In the genomic region with DNA sequence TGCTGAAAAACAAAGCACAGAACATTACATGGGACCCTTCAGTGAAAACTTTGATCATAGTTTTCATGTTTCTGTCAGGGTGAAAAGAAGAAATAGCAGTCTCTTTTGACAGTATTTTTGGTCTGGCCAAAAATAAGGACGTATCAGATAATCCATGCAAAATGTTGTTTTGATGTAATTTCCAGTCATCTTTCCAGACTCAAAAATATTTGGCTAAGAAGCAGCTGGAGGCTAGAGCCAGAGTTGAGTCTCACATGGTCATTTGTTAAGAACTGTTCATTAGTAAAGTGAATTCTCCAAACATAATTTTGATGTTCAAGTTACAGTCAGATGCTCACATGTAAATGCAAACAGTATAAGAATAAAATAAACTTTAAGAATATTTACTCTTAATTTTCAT, we compare ENCODE assay signal across 19 cellular contexts.
DNase-seq lines count a peak whose midpoint lies in the region; ATAC-seq, FAIRE-seq and TF ChIP-seq lines count a peak whose summit lies in the region.
"Had no signal": no experiment of that assay in that cellular context is flagged by ENCODE, and none has a peak within 500 bp of the region (broad histone marks: within the 10 kb centered on the region; RNA-seq: fewer than 3 reads in every experiment).

No MANE protein-coding gene starts in this region.

- H3K4me1 Mint-ChIP-seq in GM23338: peaks cover 20% of the 10 kb centered on the region
- H3K4me1 Mint-ChIP-seq: CD8-positive, alpha-beta memory T cell; IgD-negative memory B cell had no signal

- H3K27ac Mint-ChIP-seq in GM23338: no peak overlapping the region
- H3K27ac Mint-ChIP-seq: CD8-positive, alpha-beta memory T cell; IgD-negative memory B cell had no signal

- no peak for ATAC-seq in GM23338
- ATAC-seq: body of pancreas; natural killer cell treated with Interleukin-12 subunit alpha and Interleukin-12 subunit beta and Interleukin-15 and Interleukin-18, amount 100 ng/mL, for 72 hours; right lobe of liver had no signal

- DNase-seq in GM23338 (ENCODE audit: low spot score): no peak
- DNase-seq in colonic mucosa: no peak
- no peak for DNase-seq in keratinocyte (ENCODE audit: low read depth, low spot score)
- DNase-seq in smooth muscle cell (lab: John Stamatoyannopoulos, UW; ENCODE audit: unreplicated experiment): no peak
- no peak for DNase-seq in stimulated activated CD8-positive, alpha-beta memory T cell treated with anti-CD3 and anti-CD28 coated beads, Interleukin-4, amount 100 ng/mL, for 48 hours
- DNase-seq in ureter (ENCODE audit: low spot score): no peak
- no peak for DNase-seq in activated gamma-delta T cell (lab: John Stamatoyannopoulos, UW)
- DNase-seq in stimulated activated CD4-positive, alpha-beta T cell treated with anti-CD3 and anti-CD28 coated beads, Interleukin-4, amount 100 ng/mL, for 4 hours: no peak
- DNase-seq: activated CD4-positive, CD25-positive, alpha-beta regulatory T cell treated with anti-CD3 and anti-CD28 coated beads, Interleukin-2, amount 50 U/mL, for 72 hours; activated CD8-positive, alpha-beta memory T cell treated with anti-CD3 and anti-CD28 coated beads, Interleukin-2, amount 50 U/mL, for 4 hours; activated naive CD4-positive, alpha-beta T cell treated with Interleukin-2 at 50 U/mL for 16 hours; body of pancreas; CD8-positive, alpha-beta memory T cell; NCI-H2029; NCI-H524 treated with DMSO at 0.1 percent for 48 hours; right lobe of liver; T1000 had no signal

- H3K27me3 ChIP-seq in GM23338 (ENCODE audit: insufficient read depth) (no peaks in the 10 kb centered on the region), colonic mucosa (no peaks in the 10 kb centered on the region), keratinocyte (ENCODE audit: control insufficient read depth, extremely low read depth, insufficient read depth, low read length) (no peaks in the 10 kb centered on the region), smooth muscle cell (ENCODE audit: low read depth) (no peaks in the 10 kb centered on the region)
- H3K27me3 ChIP-seq: body of pancreas, right lobe of liver had no signal

- H3K4me2 ChIP-seq in GM23338: no peak overlapping the region
- no peak overlapping the region for H3K4me2 ChIP-seq in keratinocyte (ENCODE audit: control insufficient read depth, extremely low read depth, insufficient read depth, low read depth, low read length)
- no peak overlapping the region for H3K4me2 ChIP-seq in smooth muscle cell

- no peaks in the 10 kb centered on the region for H3K79me2 ChIP-seq in GM23338 (replicated peaks; ENCODE audit: insufficient read depth)
- no peaks in the 10 kb centered on the region for H3K79me2 ChIP-seq in keratinocyte (ENCODE audit: control insufficient read depth, insufficient read depth, low read length)
- no peaks in the 10 kb centered on the region for H3K79me2 ChIP-seq in smooth muscle cell (ENCODE audit: low read depth)

- FAIRE-seq in keratinocyte (lab: Jason Lieb, UNC): no peak

- intact Hi-C loops in colonic mucosa (cut with DNase I): no loop called here

- TF ChIP-seq CTCF in GM23338 (conservative IDR thresholded peaks at IDR 0.05; ENCODE audit: low read depth in 2 of 2) (no peak), colonic mucosa (IDR thresholded peaks at IDR 0.05) (no peak), keratinocyte (optimal IDR thresholded peaks at IDR 0.05 in 1 of 3, IDR thresholded peaks at IDR 0.05 in 1 of 3, conservative IDR thresholded peaks at IDR 0.05 in 1 of 3; ENCODE audit: extremely low read depth in 1 of 3, insufficient read depth in 2 of 3, low read length in 3 of 3) (no peak), smooth muscle cell (IDR thresholded peaks at IDR 0.05; ENCODE audit: borderline replicate concordance, insufficient read depth, poor library complexity, severe bottlenecking) (no peak)

- H3K4me3 ChIP-seq in GM23338 (no peak overlapping the region), colonic mucosa (no peak overlapping the region), keratinocyte (ENCODE audit: control insufficient read depth in 2 of 3, extremely low read depth in 1 of 3, insufficient read depth in 2 of 3, low read depth in 1 of 3, low read length in 3 of 3) (no peak overlapping the region), smooth muscle cell (no peak overlapping the region)
- H3K4me3 ChIP-seq: body of pancreas, right lobe of liver had no signal

- H3K9me2 ChIP-seq in GM23338 (ENCODE audit: insufficient read depth): peaks cover 4% of the 10 kb centered on the region

- no peak overlapping the region for H3K4me3 Mint-ChIP-seq in GM23338
- H3K4me3 Mint-ChIP-seq: CD8-positive, alpha-beta memory T cell; IgD-negative memory B cell; natural killer cell treated with Interleukin-12 subunit alpha and Interleukin-12 subunit beta and Interleukin-15 and Interleukin-18, amount 100 ng/mL, for 72 hours had no signal

- H3K9me3 Mint-ChIP-seq in GM23338: no peaks in the 10 kb centered on the region

- H3K9me3 ChIP-seq in colonic mucosa: no peaks in the 10 kb centered on the region
- H3K9me3 ChIP-seq in keratinocyte (ENCODE audit: control insufficient read depth, low read depth, low read length): no peaks in the 10 kb centered on the region
- H3K9me3 ChIP-seq in smooth muscle cell (replicated peaks; ENCODE audit: low read depth): no peaks in the 10 kb centered on the region
- H3K9me3 ChIP-seq: body of pancreas, right lobe of liver had no signal

- H4K20me1 ChIP-seq in GM23338 (replicated peaks; ENCODE audit: insufficient read depth) (no peaks in the 10 kb centered on the region), keratinocyte (ENCODE audit: control insufficient read depth, extremely low read depth, insufficient read depth, low read length) (no peaks in the 10 kb centered on the region), smooth muscle cell (ENCODE audit: low read depth) (no peaks in the 10 kb centered on the region)

- H3K9ac ChIP-seq in colonic mucosa (ENCODE audit: low read depth in 2 of 2, low read length in 2 of 2): no peak overlapping the region
- no peak overlapping the region for H3K9ac ChIP-seq in keratinocyte (ENCODE audit: control insufficient read depth, extremely low read depth, insufficient read depth, low read length)
- no peak overlapping the region for H3K9ac ChIP-seq in smooth muscle cell (ENCODE audit: low read depth)

- peaks cover 3% of the 10 kb centered on the region for H3K27me3 Mint-ChIP-seq in GM23338 (ENCODE audit: insufficient read depth, low read depth, poor library complexity)

- no peaks in the 10 kb centered on the region for H3F3A ChIP-seq in GM23338 (replicated peaks; ENCODE audit: low read depth)
- peaks cover 24% of the 10 kb centered on the region for H3F3A ChIP-seq in smooth muscle cell (ENCODE audit: low read depth)

- peak overlapping the region; percentile 64; the same call in 1 of the 2 replicates for H2AFZ ChIP-seq in GM23338
- no peak overlapping the region for H2AFZ ChIP-seq in keratinocyte (ENCODE audit: control insufficient read depth, low read length)
- peak overlapping the region; percentile 13 for H2AFZ ChIP-seq in smooth muscle cell (ENCODE audit: low read depth)

- no peaks in the 10 kb centered on the region for H3K9me1 ChIP-seq in keratinocyte (ENCODE audit: control insufficient read depth, extremely low read depth, insufficient read depth, low read length)

- H3K27ac ChIP-seq in GM23338 (ENCODE audit: low read depth): no peak overlapping the region
- peak overlapping the region; percentile 6 for H3K27ac ChIP-seq in colonic mucosa
- peak overlapping the region; percentile 97 for H3K27ac ChIP-seq in keratinocyte (ENCODE audit: control insufficient read depth, insufficient read depth, low read length)
- peak overlapping the region; percentile 94 for H3K27ac ChIP-seq in smooth muscle cell (ENCODE audit: low read depth)
- H3K27ac ChIP-seq: right lobe of liver had no signal

- H3K36me3 Mint-ChIP-seq in GM23338 (ENCODE audit: low read depth): no peaks in the 10 kb centered on the region
- H3K36me3 Mint-ChIP-seq: IgD-negative memory B cell; natural killer cell treated with Interleukin-12 subunit alpha and Interleukin-12 subunit beta and Interleukin-15 and Interleukin-18, amount 100 ng/mL, for 72 hours had no signal

- dilution Hi-C loops in keratinocyte (cut with MboI; ENCODE audit: extremely low pct_ligation_motif_present, low sequenced_read_pairs): no loop called here

- H3K4me1 ChIP-seq in GM23338 (ENCODE audit: insufficient read depth) (0 out of 2 replicates have a peak, but pooled peaks cover 6% of the 10 kb centered on the region), colonic mucosa (no peaks in the 10 kb centered on the region), keratinocyte (ENCODE audit: control insufficient read depth, extremely low read depth, insufficient read depth, low read length) (peaks cover 21% of the 10 kb centered on the region), smooth muscle cell (ENCODE audit: low read depth) (no peaks in the 10 kb centered on the region)
- H3K4me1 ChIP-seq: body of pancreas, right lobe of liver had no signal

- H3K36me3 ChIP-seq in GM23338 (ENCODE audit: insufficient read depth) (no peaks in the 10 kb centered on the region), colonic mucosa (no peaks in the 10 kb centered on the region), keratinocyte (ENCODE audit: control insufficient read depth in 2 of 2, extremely low read depth in 1 of 2, insufficient read depth in 2 of 2, low read length in 2 of 2) (no peaks in the 10 kb centered on the region), smooth muscle cell (ENCODE audit: low read depth) (no peaks in the 10 kb centered on the region)
- H3K36me3 ChIP-seq: right lobe of liver had no signal

- WGBS in smooth muscle cell (ENCODE audit: low lambda C conversion rate): 58% methylated on average over 1 of the region's 1 CpG

TF ChIP-seq in GM23338, 12 proteins besides CTCF, POLR2A, EP300 and RAD21 (continues in another document):
- TF ChIP-seq JUNB (IDR thresholded peaks at IDR 0.05; ENCODE audit: unreplicated experiment) (no peak), NANOG (IDR thresholded peaks at IDR 0.05; ENCODE audit: borderline replicate concordance) (no peak), CREB1 (CRISPR knock-in tag; IDR thresholded peaks at IDR 0.05; ENCODE audit: low read depth) (no peak), ZNF114 (CRISPR knock-in tag; IDR thresholded peaks at IDR 0.05) (no peak)
